ENCODE assay signal across 10 cellular contexts in the genomic region with DNA sequence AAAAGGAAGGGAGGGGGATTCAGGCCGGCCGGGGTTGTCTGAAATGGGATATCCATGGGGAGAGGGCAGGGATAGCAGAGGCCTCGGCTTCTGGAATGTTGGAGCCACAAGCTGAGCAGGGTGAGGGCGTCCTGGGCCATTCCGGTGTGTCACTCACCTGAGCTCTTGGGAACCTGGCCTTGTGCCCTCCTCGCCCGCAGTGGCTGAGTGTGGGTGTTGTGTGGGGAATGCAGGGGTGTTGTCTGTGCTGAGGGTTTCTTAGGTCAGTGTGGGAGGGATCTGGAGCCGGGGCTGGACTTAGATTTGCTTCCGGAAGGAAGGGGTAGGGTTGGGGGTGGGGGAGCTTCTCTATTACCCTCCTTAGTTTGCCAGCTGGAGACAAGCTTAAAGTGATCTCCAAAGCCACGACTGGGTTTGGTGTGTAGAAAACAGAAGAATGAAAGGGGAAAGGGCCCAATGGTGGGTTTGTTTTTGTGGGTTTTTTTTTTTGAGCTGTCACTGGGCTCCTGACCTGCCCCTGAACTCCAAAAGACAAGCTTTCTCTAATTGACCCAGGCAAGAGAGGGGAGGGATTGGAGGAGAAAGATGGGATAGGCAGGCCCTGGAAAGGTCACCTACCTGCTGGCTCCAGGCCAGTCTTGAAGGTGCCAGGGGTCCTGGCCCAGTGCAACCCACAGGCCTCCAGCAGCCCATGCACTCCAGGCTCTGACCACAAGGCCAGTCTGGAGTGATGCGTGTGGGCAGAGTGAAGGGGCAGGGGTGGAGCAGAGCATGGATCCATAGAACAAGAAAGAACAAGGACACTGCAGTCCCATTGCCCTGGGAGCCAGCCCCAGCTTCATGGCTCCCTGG. TPM values are rescaled to one million over a fixed set of nuclear protein-coding genes. Genes with fewer than 3 reads are reported as not detected.
DNase-seq lines count a peak whose midpoint lies in the region; ATAC-seq and TF ChIP-seq lines count a peak whose summit lies in the region.
"Had no signal": no experiment of that assay in that cellular context is flagged by ENCODE, and none has a peak within 500 bp of the region (broad histone marks: within the 10 kb centered on the region; RNA-seq: fewer than 3 reads in every experiment).

TSS of gene SULT1A2 (minus strand) at position 211 of the 852 bp plus-strand sequence. CDS start 1,120 bp downstream, outside the sequence.

- H3K27me3 Mint-ChIP-seq in progenitor cell of endocrine pancreas: no peaks in the 10 kb centered on the region

- H3K9me3 ChIP-seq in HCT116 (ENCODE audit: control insufficient read depth in 1 of 2, insufficient read depth in 1 of 2, low read depth in 1 of 2, low read length in 2 of 2) (no peaks in the 10 kb centered on the region), WERI-Rb-1 (ENCODE audit: severe bottlenecking) (no peaks in the 10 kb centered on the region)
- H3K9me3 ChIP-seq: HAP-1 had no signal

- peak within 1 kb of the TSS; percentile 55 for H3K27ac ChIP-seq in HCT116 (ENCODE audit: low read depth, low read length)
- H3K27ac ChIP-seq in WERI-Rb-1: no peak within 1 kb of the TSS

- ATAC-seq in HCT116: peak; percentile 71
- no peak for ATAC-seq in GM19035 (IDR thresholded peaks at IDR 0.05; ENCODE audit: unreplicated experiment)
- no peak for ATAC-seq in HG03460 (IDR thresholded peaks at IDR 0.05; ENCODE audit: unreplicated experiment)
- ATAC-seq in HG02970 (IDR thresholded peaks at IDR 0.05; ENCODE audit: low FRiP score, unreplicated experiment): no peak

- POLR2A ChIA-PET in HCT116 (lab: Charles Lee) (interaction anchor here (1.4 kb wide), 1 partner anchor 13 kb away, joined by 7 read pairs; the partner anchor contains the start of gene SULT1A1), GM10248 (lab: Yijun Ruan, JAX) (no interaction called here)

- no peaks in the 10 kb centered on the region for H3K9me2 ChIP-seq in HCT116 (ENCODE audit: insufficient read depth)

- DNase-seq in HCT116 (ENCODE audit: low read depth, low spot score): peak; percentile 26
- DNase-seq in WERI-Rb-1: peak; percentile 67
- peak; percentile 46 for DNase-seq in iPS-NIHi7 (ENCODE audit: extremely low spot score)
- no peak for DNase-seq in progenitor cell of endocrine pancreas (ENCODE audit: low spot score, unreplicated experiment)
- DNase-seq in GM10248 (ENCODE audit: extremely low spot score): no peak
- DNase-seq: SIG-M5 had no signal

- H3K4me2 ChIP-seq in HCT116 (ENCODE audit: low read length): peak within 1 kb of the TSS; percentile 46

- H3K9me3 Mint-ChIP-seq in progenitor cell of endocrine pancreas (ENCODE audit: low read depth): no peaks in the 10 kb centered on the region

- no TSS peak for BruUV-seq in HCT116 (replicated peaks; lab: Mats Ljungman, UMichigan)

- RAD21 ChIA-PET in HCT116 (lab: Charles Lee; ENCODE audit: low non-redundant PET in 1 of 2, low total read pairs in 2 of 2, uncharacterized antibody in 2 of 2, unreplicated experiment in 2 of 2): interaction anchor here in 1 of 2 experiments (0.9 kb wide), 1 partner anchor 12 kb away, joined by 3 read pairs; no protein-coding TSS in a partner anchor

- no peak within 1 kb of the TSS for H2AFZ ChIP-seq in HCT116 (ENCODE audit: low read depth, low read length, poor library complexity, severe bottlenecking)

- H3K4me1 Mint-ChIP-seq in progenitor cell of endocrine pancreas (ENCODE audit: low read depth): peaks cover 20% of the 10 kb centered on the region

- CTCF ChIA-PET in HCT116 (lab: Charles Lee) (interaction anchor here (1.1 kb wide), 1 partner anchor 275 kb away, joined by 6 read pairs; no protein-coding TSS in a partner anchor), GM10248 (lab: Yijun Ruan, JAX) (no interaction called here)

- H3K36me3 ChIP-seq in HCT116 (ENCODE audit: control insufficient read depth in 1 of 2, insufficient read depth in 2 of 2, low read length in 2 of 2) (no peaks in the 10 kb centered on the region), WERI-Rb-1 (no peaks in the 10 kb centered on the region; the same call in 1 of the 2 replicates)
- H3K36me3 ChIP-seq: HAP-1 had no signal

- no peaks in the 10 kb centered on the region for H4K20me1 ChIP-seq in HCT116 (ENCODE audit: insufficient read depth)

- intact Hi-C loops in HCT116 (cut with micrococcal nuclease): no loop called here

- peak within 1 kb of the TSS; percentile 95 for H3K27ac Mint-ChIP-seq in progenitor cell of endocrine pancreas

- H3K27me3 ChIP-seq in HCT116 (ENCODE audit: insufficient read depth, low read length) (no peaks in the 10 kb centered on the region), WERI-Rb-1 (ENCODE audit: insufficient read depth, low read depth, severe bottlenecking) (no peaks in the 10 kb centered on the region)

- H3K79me2 ChIP-seq in HCT116 (ENCODE audit: insufficient read depth, low read length): no peaks in the 10 kb centered on the region

- H3K36me3 Mint-ChIP-seq in progenitor cell of endocrine pancreas (ENCODE audit: insufficient read depth): peaks cover 7% of the 10 kb centered on the region

- H3K9ac ChIP-seq in HCT116 (ENCODE audit: low read length): peak within 1 kb of the TSS; percentile 24; the same call in 1 of the 2 replicates

- peaks cover 21 to 22% of the 10 kb centered on the region in 2 experiments for H3K4me1 ChIP-seq in HCT116 (ENCODE audit: control insufficient read depth in 1 of 2, insufficient read depth in 2 of 2, low read length in 2 of 2)
- H3K4me1 ChIP-seq: HAP-1 had no signal

- no peak for TF ChIP-seq RAD21 in HCT116 (IDR thresholded peaks at IDR 0.05; ENCODE audit: low read depth)

- no peak for TF ChIP-seq POLR2A in HCT116 (IDR thresholded peaks at IDR 0.05; ENCODE audit: borderline replicate concordance, extremely low read depth, insufficient read depth, insufficient read length)

- H3K4me3 ChIP-seq in HCT116 (replicated peaks in 1 of 2; ENCODE audit: low read depth in 1 of 2, low read length in 2 of 2): peak within 1 kb of the TSS in 1 of 2 experiments; percentile 20; a peak in 3 of 4 replicates
- no peak within 1 kb of the TSS for H3K4me3 ChIP-seq in WERI-Rb-1 (ENCODE audit: low read depth, low read length)
- H3K4me3 ChIP-seq: HAP-1 had no signal

- H3K4me3 Mint-ChIP-seq in progenitor cell of endocrine pancreas (ENCODE audit: low read depth): peak within 1 kb of the TSS; percentile 52

- TF ChIP-seq CTCF in HCT116 (IDR thresholded peaks at IDR 0.05 in 2 of 3, conservative IDR thresholded peaks at IDR 0.05 in 1 of 3; ENCODE audit: borderline replicate concordance in 1 of 3, insufficient read depth in 1 of 3, low read depth in 2 of 3, low read length in 2 of 3): no peak
- no peak for TF ChIP-seq CTCF in WERI-Rb-1 (IDR thresholded peaks at IDR 0.05; ENCODE audit: low read depth, low read length)
- TF ChIP-seq CTCF in progenitor cell of endocrine pancreas (IDR thresholded peaks at IDR 0.05; ENCODE audit: unreplicated experiment): no peak
- TF ChIP-seq CTCF in GM10248 (IDR thresholded peaks at IDR 0.05; ENCODE audit: control extremely low read depth, extremely low read depth, low read depth, missing control alignments): no peak

TF ChIP-seq in HCT116, 20 proteins besides CTCF, POLR2A, EP300 and RAD21 (continues in another document):
- TF ChIP-seq ELF1 (IDR thresholded peaks at IDR 0.05; ENCODE audit: borderline replicate concordance, low read depth) (no peak), SP1 (IDR thresholded peaks at IDR 0.05; ENCODE audit: low read depth) (no peak), ZBTB33 (IDR thresholded peaks at IDR 0.05; ENCODE audit: extremely low read depth, insufficient replicate concordance, low read length) (no peak), POLR2AphosphoS5 (IDR thresholded peaks at IDR 0.05; ENCODE audit: low read depth, low read length) (peak; percentile 46), ZFX (IDR thresholded peaks at IDR 0.05) (no peak), CEBPB (IDR thresholded peaks at IDR 0.05; ENCODE audit: low read depth) (no peak), SRF (IDR thresholded peaks at IDR 0.05; ENCODE audit: low read depth) (no peak), EGR1 (IDR thresholded peaks at IDR 0.05; ENCODE audit: low read depth) (peak; percentile 69)

RNA-seq across cellular contexts. Expression of gene SULT1A2, which starts in this region (rescaled TPM):
- total RNA-seq in HCT116 (2021; ENCODE audit: unreplicated experiment) (1.9 TPM), progenitor cell of endocrine pancreas (3.2 and 3.9 TPM in 2 replicates)
- polyA plus RNA-seq in HCT116 (2012): 1.2 and 1.4 TPM in 2 replicates

Comparison
In these comparisons a context has a peak if more than half of its experiments do, and no peak if none do; other contexts are left out.
1. DNase-seq: peak in HCT116 (single experiment), WERI-Rb-1 (single experiment) and iPS-NIHi7 (single experiment); none in progenitor cell of endocrine pancreas (single experiment) and GM10248 (single experiment).